Comparison of ENCODE assay signal across 1 cellular context in genomic region chr2:70523996-70524965, GRCh38.
TF ChIP-seq lines count a peak whose summit lies in the region.

No MANE protein-coding gene starts in this region.

TF ChIP-seq in HCT116, 20 proteins besides CTCF, POLR2A, EP300 and RAD21 (continued from another document):
- no peak for TF ChIP-seq REST (IDR thresholded peaks at IDR 0.05; ENCODE audit: low read depth)
- TF ChIP-seq EZH2 (IDR thresholded peaks at IDR 0.05), result no peak
- no peak for TF ChIP-seq EGR1 (IDR thresholded peaks at IDR 0.05; ENCODE audit: low read depth)
- TF ChIP-seq MAX (IDR thresholded peaks at IDR 0.05), result peak; percentile 91
- TF ChIP-seq POLR2AphosphoS5 (IDR thresholded peaks at IDR 0.05; ENCODE audit: low read depth, low read length), result no peak; the same call in none of the 2 replicates
- TF ChIP-seq SIN3A (IDR thresholded peaks at IDR 0.05; ENCODE audit: low read depth), result peak; percentile 79; the same call in 1 of the 2 replicates
- peak; percentile 65; the same call in 1 of the 2 replicates for TF ChIP-seq CEBPB (IDR thresholded peaks at IDR 0.05; ENCODE audit: low read depth)
- no peak for TF ChIP-seq ZFX (IDR thresholded peaks at IDR 0.05)
- peak; percentile 87 for TF ChIP-seq JUND (IDR thresholded peaks at IDR 0.05)
TF ChIP-seq in HCT116: peak in this region for 9.
